Comparison of ENCODE assay signal across 3 cellular contexts in the genomic region with DNA sequence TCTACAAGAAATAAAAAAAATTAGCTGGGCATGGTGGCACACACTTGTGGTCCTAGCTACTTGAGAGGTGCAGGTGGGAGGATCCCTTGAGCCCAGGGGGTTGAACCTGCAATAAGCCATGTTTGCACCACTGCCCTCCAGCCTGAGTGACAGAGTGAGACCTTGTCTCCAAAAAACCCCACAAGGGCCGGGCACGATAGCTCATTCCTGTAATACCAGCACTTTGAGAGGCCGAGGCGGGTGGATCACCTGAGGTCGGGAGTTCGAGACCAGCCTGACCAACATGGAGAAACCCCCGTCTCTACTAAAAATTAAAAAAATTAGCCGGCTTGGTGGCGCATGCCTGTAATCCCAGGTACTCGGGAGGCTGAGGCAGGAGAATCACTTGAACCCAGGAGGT. TPM values are rescaled to one million over a fixed set of nuclear protein-coding genes. Genes with fewer than 3 reads are reported as not detected.
"Had no signal": no experiment of that assay in that cellular context is flagged by ENCODE, and none has a peak within 500 bp of the region (broad histone marks: within the 10 kb centered on the region; RNA-seq: fewer than 3 reads in every experiment).

No MANE protein-coding gene starts in this region.

RNA-seq across cellular contexts. Expression of gene ANKRD53, which starts 21.5 kb away (rescaled TPM):
- total RNA-seq: activated CD4-positive, alpha-beta T cell treated with anti-CD3 and anti-CD28 coated beads, Interleukin-2, amount 10 ng/mL, durations not matched to agents 24 days and 14 days; bronchial epithelial cell; T-helper 2 cell treated with Interferon-gamma antibody and Interleukin-4, amounts not matched to agents 100 ng/mL and 5 ng/mL, for 36 hours had no signal
